2 cellular contexts compared by ENCODE assay signal in the genomic region with DNA sequence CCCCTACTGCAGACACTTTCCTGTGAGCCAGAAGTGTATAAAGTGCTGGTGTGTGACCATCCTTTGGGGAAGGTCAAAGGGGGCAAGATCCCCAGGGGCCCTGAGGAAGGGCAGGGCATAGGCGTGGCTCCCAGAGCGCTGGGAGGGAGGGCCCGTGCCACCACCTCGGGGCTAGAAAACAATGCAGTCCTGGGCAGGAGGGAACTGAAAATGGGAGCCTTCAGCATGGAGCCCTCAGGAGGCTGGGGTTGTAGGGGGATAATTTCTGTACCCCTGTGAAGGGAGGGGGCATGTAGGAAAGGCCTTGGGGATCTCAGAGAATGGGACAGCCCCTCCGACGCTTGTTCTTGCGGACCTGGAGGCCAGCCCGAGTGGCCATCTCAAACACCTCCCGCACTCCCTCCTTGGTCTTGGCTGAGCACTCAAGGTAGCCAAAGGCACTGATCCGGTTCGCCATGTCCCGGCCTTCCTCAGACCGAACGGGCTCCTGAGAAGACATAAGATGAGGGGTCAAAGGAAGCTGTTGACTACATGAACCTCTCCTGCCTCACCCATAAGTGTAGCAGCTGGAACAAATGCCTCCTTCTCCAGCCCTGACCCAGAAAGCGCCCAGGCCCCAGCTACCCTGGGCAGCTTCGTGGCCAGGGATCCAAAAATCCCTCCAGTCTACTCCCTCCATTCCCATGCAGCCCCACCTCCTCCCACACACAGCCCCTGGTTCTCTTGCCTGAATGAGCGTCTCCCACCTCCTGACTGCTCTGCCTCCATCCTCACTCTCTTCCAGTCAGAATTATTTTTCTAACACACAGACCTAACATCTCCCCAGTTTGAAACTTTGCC.
TF ChIP-seq lines count a peak whose summit lies in the region.

No MANE protein-coding gene starts in this region.

TF ChIP-seq in IMR-90, 13 proteins besides CTCF, POLR2A, EP300 and RAD21:
- TF ChIP-seq CEBPB (IDR thresholded peaks at IDR 0.05; ENCODE audit: low read depth, low read length): no peak
- TF ChIP-seq RFX5 (IDR thresholded peaks at IDR 0.05; ENCODE audit: low read depth, low read length): no peak
- no peak for TF ChIP-seq FOS (IDR thresholded peaks at IDR 0.05; ENCODE audit: low read depth, low read length)
- no peak for TF ChIP-seq CHD1 (IDR thresholded peaks at IDR 0.05; ENCODE audit: low read depth, low read length)
- TF ChIP-seq NFE2L2 (IDR thresholded peaks at IDR 0.05; ENCODE audit: low read depth, low read length): no peak
- TF ChIP-seq RCOR1 (IDR thresholded peaks at IDR 0.05; ENCODE audit: insufficient replicate concordance, low read length): no peak
- no peak for TF ChIP-seq SMC3 (IDR thresholded peaks at IDR 0.05; ENCODE audit: low read depth, low read length)
- TF ChIP-seq, protein P1, sequence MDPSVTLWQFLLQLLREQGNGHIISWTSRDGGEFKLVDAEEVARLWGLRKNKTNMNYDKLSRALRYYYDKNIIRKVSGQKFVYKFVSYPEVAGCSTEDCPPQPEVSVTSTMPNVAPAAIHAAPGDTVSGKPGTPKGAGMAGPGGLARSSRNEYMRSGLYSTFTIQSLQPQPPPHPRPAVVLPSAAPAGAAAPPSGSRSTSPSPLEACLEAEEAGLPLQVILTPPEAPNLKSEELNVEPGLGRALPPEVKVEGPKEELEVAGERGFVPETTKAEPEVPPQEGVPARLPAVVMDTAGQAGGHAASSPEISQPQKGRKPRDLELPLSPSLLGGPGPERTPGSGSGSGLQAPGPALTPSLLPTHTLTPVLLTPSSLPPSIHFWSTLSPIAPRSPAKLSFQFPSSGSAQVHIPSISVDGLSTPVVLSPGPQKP (IDR thresholded peaks at IDR 0.05; ENCODE audit: borderline replicate concordance, low read depth, low read length): no peak

TF ChIP-seq in HepG2, 621 proteins besides CTCF, POLR2A, EP300 and RAD21 (continues in another document):
- TF ChIP-seq POLR2G (IDR thresholded peaks at IDR 0.05; ENCODE audit: low read depth, low read length) (peak; percentile 27), GATA4 (IDR thresholded peaks at IDR 0.05; ENCODE audit: borderline replicate concordance, low read depth) (no peak), GATAD1 (CRISPR knock-in tag; IDR thresholded peaks at IDR 0.05) (no peak), HOXA9 (CRISPR knock-in tag; IDR thresholded peaks at IDR 0.05; ENCODE audit: borderline replicate concordance) (no peak), TMF1 (CRISPR knock-in tag; IDR thresholded peaks at IDR 0.05; ENCODE audit: low read depth) (no peak), TP53 (CRISPR knock-in tag; conservative IDR thresholded peaks at IDR 0.05) (no peak), U2AF2 (IDR thresholded peaks at IDR 0.05; ENCODE audit: low read depth, low read length) (no peak), HCFC1 (IDR thresholded peaks at IDR 0.05; ENCODE audit: low read depth, low read length) (no peak), ZNF224 (CRISPR knock-in tag; IDR thresholded peaks at IDR 0.05) (no peak), ZFP41 (CRISPR knock-in tag; IDR thresholded peaks at IDR 0.05; ENCODE audit: borderline replicate concordance) (no peak), ZNF883 (CRISPR knock-in tag; IDR thresholded peaks at IDR 0.05; ENCODE audit: not compliant biosample characterization) (no peak), ESRRA (CRISPR knock-in tag; IDR thresholded peaks at IDR 0.05; ENCODE audit: low read depth) (no peak), MIER2 (CRISPR knock-in tag; IDR thresholded peaks at IDR 0.05) (no peak), ZNF12 (CRISPR knock-in tag; IDR thresholded peaks at IDR 0.05) (no peak), ZC3H4 (CRISPR knock-in tag; IDR thresholded peaks at IDR 0.05; ENCODE audit: borderline replicate concordance) (no peak), NAIF1 (CRISPR knock-in tag; IDR thresholded peaks at IDR 0.05; ENCODE audit: borderline replicate concordance) (no peak), MED1 (CRISPR knock-in tag; IDR thresholded peaks at IDR 0.05) (no peak), ZNF644 (CRISPR knock-in tag; IDR thresholded peaks at IDR 0.05; ENCODE audit: low read depth) (no peak)
- TF ChIP-seq, protein P2, sequence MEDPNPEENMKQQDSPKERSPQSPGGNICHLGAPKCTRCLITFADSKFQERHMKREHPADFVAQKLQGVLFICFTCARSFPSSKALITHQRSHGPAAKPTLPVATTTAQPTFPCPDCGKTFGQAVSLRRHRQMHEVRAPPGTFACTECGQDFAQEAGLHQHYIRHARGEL (CRISPR knock-in tag; IDR thresholded peaks at IDR 0.05): 0 out of 2 replicates have a peak, but pooled peaks have one; percentile 59
- TF ChIP-seq, protein P3, sequence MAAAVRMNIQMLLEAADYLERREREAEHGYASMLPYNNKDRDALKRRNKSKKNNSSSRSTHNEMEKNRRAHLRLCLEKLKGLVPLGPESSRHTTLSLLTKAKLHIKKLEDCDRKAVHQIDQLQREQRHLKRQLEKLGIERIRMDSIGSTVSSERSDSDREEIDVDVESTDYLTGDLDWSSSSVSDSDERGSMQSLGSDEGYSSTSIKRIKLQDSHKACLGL (CRISPR knock-in tag; IDR thresholded peaks at IDR 0.05): no peak
- TF ChIP-seq, protein P4, sequence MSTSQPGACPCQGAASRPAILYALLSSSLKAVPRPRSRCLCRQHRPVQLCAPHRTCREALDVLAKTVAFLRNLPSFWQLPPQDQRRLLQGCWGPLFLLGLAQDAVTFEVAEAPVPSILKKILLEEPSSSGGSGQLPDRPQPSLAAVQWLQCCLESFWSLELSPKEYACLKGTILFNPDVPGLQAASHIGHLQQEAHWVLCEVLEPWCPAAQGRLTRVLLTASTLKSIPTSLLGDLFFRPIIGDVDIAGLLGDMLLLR (CRISPR knock-in tag; IDR thresholded peaks at IDR 0.05): no peak
- TF ChIP-seq, protein P5, sequence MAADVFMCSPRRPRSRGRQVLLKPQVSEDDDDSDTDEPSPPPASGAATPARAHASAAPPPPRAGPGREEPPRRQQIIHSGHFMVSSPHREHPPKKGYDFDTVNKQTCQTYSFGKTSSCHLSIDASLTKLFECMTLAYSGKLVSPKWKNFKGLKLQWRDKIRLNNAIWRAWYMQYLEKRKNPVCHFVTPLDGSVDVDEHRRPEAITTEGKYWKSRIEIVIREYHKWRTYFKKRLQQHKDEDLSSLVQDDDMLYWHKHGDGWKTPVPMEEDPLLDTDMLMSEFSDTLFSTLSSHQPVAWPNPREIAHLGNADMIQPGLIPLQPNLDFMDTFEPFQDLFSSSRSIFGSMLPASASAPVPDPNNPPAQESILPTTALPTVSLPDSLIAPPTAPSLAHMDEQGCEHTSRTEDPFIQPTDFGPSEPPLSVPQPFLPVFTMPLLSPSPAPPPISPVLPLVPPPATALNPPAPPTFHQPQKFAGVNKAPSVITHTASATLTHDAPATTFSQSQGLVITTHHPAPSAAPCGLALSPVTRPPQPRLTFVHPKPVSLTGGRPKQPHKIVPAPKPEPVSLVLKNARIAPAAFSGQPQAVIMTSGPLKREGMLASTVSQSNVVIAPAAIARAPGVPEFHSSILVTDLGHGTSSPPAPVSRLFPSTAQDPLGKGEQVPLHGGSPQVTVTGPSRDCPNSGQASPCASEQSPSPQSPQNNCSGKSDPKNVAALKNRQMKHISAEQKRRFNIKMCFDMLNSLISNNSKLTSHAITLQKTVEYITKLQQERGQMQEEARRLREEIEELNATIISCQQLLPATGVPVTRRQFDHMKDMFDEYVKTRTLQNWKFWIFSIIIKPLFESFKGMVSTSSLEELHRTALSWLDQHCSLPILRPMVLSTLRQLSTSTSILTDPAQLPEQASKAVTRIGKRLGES (CRISPR knock-in tag; IDR thresholded peaks at IDR 0.05; ENCODE audit: borderline replicate concordance): no peak
- TF ChIP-seq, protein P6, sequence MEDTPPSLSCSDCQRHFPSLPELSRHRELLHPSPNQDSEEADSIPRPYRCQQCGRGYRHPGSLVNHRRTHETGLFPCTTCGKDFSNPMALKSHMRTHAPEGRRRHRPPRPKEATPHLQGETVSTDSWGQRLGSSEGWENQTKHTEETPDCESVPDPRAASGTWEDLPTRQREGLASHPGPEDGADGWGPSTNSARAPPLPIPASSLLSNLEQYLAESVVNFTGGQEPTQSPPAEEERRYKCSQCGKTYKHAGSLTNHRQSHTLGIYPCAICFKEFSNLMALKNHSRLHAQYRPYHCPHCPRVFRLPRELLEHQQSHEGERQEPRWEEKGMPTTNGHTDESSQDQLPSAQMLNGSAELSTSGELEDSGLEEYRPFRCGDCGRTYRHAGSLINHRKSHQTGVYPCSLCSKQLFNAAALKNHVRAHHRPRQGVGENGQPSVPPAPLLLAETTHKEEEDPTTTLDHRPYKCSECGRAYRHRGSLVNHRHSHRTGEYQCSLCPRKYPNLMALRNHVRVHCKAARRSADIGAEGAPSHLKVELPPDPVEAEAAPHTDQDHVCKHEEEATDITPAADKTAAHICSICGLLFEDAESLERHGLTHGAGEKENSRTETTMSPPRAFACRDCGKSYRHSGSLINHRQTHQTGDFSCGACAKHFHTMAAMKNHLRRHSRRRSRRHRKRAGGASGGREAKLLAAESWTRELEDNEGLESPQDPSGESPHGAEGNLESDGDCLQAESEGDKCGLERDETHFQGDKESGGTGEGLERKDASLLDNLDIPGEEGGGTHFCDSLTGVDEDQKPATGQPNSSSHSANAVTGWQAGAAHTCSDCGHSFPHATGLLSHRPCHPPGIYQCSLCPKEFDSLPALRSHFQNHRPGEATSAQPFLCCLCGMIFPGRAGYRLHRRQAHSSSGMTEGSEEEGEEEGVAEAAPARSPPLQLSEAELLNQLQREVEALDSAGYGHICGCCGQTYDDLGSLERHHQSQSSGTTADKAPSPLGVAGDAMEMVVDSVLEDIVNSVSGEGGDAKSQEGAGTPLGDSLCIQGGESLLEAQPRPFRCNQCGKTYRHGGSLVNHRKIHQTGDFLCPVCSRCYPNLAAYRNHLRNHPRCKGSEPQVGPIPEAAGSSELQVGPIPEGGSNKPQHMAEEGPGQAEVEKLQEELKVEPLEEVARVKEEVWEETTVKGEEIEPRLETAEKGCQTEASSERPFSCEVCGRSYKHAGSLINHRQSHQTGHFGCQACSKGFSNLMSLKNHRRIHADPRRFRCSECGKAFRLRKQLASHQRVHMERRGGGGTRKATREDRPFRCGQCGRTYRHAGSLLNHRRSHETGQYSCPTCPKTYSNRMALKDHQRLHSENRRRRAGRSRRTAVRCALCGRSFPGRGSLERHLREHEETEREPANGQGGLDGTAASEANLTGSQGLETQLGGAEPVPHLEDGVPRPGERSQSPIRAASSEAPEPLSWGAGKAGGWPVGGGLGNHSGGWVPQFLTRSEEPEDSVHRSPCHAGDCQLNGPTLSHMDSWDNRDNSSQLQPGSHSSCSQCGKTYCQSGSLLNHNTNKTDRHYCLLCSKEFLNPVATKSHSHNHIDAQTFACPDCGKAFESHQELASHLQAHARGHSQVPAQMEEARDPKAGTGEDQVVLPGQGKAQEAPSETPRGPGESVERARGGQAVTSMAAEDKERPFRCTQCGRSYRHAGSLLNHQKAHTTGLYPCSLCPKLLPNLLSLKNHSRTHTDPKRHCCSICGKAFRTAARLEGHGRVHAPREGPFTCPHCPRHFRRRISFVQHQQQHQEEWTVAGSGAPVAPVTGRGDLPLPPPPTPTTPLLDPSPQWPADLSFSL (CRISPR knock-in tag; IDR thresholded peaks at IDR 0.05): no peak
- TF ChIP-seq, protein P7, sequence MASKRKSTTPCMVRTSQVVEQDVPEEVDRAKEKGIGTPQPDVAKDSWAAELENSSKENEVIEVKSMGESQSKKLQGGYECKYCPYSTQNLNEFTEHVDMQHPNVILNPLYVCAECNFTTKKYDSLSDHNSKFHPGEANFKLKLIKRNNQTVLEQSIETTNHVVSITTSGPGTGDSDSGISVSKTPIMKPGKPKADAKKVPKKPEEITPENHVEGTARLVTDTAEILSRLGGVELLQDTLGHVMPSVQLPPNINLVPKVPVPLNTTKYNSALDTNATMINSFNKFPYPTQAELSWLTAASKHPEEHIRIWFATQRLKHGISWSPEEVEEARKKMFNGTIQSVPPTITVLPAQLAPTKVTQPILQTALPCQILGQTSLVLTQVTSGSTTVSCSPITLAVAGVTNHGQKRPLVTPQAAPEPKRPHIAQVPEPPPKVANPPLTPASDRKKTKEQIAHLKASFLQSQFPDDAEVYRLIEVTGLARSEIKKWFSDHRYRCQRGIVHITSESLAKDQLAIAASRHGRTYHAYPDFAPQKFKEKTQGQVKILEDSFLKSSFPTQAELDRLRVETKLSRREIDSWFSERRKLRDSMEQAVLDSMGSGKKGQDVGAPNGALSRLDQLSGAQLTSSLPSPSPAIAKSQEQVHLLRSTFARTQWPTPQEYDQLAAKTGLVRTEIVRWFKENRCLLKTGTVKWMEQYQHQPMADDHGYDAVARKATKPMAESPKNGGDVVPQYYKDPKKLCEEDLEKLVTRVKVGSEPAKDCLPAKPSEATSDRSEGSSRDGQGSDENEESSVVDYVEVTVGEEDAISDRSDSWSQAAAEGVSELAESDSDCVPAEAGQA (IDR thresholded peaks at IDR 0.05; ENCODE audit: low read depth): no peak
- TF ChIP-seq, protein P7 (CRISPR knock-in tag; IDR thresholded peaks at IDR 0.05; ENCODE audit: borderline replicate concordance): no peak
- TF ChIP-seq, protein P8, sequence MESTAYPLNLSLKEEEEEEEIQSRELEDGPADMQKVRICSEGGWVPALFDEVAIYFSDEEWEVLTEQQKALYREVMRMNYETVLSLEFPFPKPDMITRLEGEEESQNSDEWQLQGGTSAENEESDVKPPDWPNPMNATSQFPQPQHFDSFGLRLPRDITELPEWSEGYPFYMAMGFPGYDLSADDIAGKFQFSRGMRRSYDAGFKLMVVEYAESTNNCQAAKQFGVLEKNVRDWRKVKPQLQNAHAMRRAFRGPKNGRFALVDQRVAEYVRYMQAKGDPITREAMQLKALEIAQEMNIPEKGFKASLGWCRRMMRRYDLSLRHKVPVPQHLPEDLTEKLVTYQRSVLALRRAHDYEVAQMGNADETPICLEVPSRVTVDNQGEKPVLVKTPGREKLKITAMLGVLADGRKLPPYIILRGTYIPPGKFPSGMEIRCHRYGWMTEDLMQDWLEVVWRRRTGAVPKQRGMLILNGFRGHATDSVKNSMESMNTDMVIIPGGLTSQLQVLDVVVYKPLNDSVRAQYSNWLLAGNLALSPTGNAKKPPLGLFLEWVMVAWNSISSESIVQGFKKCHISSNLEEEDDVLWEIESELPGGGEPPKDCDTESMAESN (CRISPR knock-in tag; conservative IDR thresholded peaks at IDR 0.05): no peak
- TF ChIP-seq, protein P9, sequence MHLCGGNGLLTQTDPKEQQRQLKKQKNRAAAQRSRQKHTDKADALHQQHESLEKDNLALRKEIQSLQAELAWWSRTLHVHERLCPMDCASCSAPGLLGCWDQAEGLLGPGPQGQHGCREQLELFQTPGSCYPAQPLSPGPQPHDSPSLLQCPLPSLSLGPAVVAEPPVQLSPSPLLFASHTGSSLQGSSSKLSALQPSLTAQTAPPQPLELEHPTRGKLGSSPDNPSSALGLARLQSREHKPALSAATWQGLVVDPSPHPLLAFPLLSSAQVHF (CRISPR knock-in tag; IDR thresholded peaks at IDR 0.05): no peak
- TF ChIP-seq, protein P10, sequence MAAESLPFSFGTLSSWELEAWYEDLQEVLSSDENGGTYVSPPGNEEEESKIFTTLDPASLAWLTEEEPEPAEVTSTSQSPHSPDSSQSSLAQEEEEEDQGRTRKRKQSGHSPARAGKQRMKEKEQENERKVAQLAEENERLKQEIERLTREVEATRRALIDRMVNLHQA (CRISPR knock-in tag; IDR thresholded peaks at IDR 0.05): no peak
